In genomic region chr6:33583591-33584155, GRCh38 we compare ENCODE assay signal across 8 cellular contexts. TPM values are rescaled to one million over a fixed set of nuclear protein-coding genes. Genes with fewer than 3 reads are reported as not detected.
DNase-seq lines count a peak whose midpoint lies in the region; ATAC-seq and TF ChIP-seq lines count a peak whose summit lies in the region.

No MANE protein-coding gene starts in this region.

- TF ChIP-seq CTCF in RWPE1 (conservative IDR thresholded peaks at IDR 0.05; ENCODE audit: low read depth) (peak; percentile 31; the same call in 1 of the 2 replicates), foreskin keratinocyte (conservative IDR thresholded peaks at IDR 0.05) (peak; percentile 45)

- peak overlapping the region; percentile 97 for H3K27ac ChIP-seq in RWPE1
- H3K27ac ChIP-seq in foreskin keratinocyte: no peak overlapping the region

- no peak overlapping the region for H3K4me3 ChIP-seq in MG63

- no peaks in the 10 kb centered on the region for H3K36me3 ChIP-seq in MG63

- POLR2A ChIA-PET in RWPE1 (lab: Yijun Ruan, JAX; ENCODE audit: low non-redundant PET): no interaction called here

- DNase-seq in AG20443 (ENCODE audit: low spot score) (peak; percentile 41), ELF-1 (ENCODE audit: low read depth, low spot score) (peak; percentile 55), RWPE1 (ENCODE audit: low spot score) (no peak), foreskin keratinocyte (no peak), MG63 (no peak)

- H3K4me1 ChIP-seq in foreskin keratinocyte: no peaks in the 10 kb centered on the region

- ATAC-seq in foreskin keratinocyte (no peak), GM19324 (IDR thresholded peaks at IDR 0.05; ENCODE audit: low FRiP score, unreplicated experiment) (no peak), HG02678 (IDR thresholded peaks at IDR 0.05; ENCODE audit: unreplicated experiment) (no peak), HG03039 (IDR thresholded peaks at IDR 0.05; ENCODE audit: unreplicated experiment) (no peak)

- no peaks in the 10 kb centered on the region for H3K9me3 ChIP-seq in MG63

- no peaks in the 10 kb centered on the region for H3K27me3 ChIP-seq in foreskin keratinocyte
- H3K27me3 ChIP-seq in MG63: no peaks in the 10 kb centered on the region

- CTCF ChIA-PET in RWPE1 (lab: Yijun Ruan, JAX): interaction anchor here (0.5 to 0.9 kb wide), 4 partner anchors 24 to 548 kb away, joined by 3 to 4 read pairs (median 3); no protein-coding TSS in a partner anchor

RNA-seq across cellular contexts. Expression of gene BAK1, which starts 3.6 kb away (rescaled TPM):
- 77.0 and 82.9 TPM in 2 replicates for total RNA-seq in foreskin keratinocyte
- polyA plus RNA-seq in foreskin keratinocyte: 92.0 and 93.8 TPM in 2 replicates
- total RNA-seq in MG63 (2014; rRNA removed; shearing (Covaris generic); ENCODE audit: low replicate concordance): 11.7 and 21.8 TPM in 2 replicates

RNA-seq across cellular contexts. Expression of gene ITPR3, which starts 37.4 kb away (rescaled TPM):
- total RNA-seq in foreskin keratinocyte: 76.5 and 82.0 TPM in 2 replicates
- polyA plus RNA-seq in foreskin keratinocyte: 23.4 and 26.1 TPM in 2 replicates
- 7.1 and 14.5 TPM in 2 replicates for total RNA-seq in MG63 (2014; rRNA removed; shearing (Covaris generic); ENCODE audit: low replicate concordance)

Comparison
In these comparisons a context has a peak if more than half of its experiments do, and no peak if none do; other contexts are left out.
1. DNase-seq: peak in AG20443 (single experiment) and ELF-1 (single experiment); none in RWPE1 (single experiment), foreskin keratinocyte (0 of 2) and MG63 (single experiment).